In genomic region chr3:197953881-197954280, GRCh38 we compare ENCODE assay signal across 2 cellular contexts.
TF ChIP-seq lines count a peak whose summit lies in the region.

No MANE protein-coding gene starts in this region.

TF ChIP-seq in K562, 482 proteins besides CTCF, POLR2A, EP300 and RAD21:
- no peak for TF ChIP-seq ZNF589 (CRISPR knock-in tag; IDR thresholded peaks at IDR 0.05; ENCODE audit: low read depth)
- TF ChIP-seq DEAF1 (CRISPR knock-in tag; IDR thresholded peaks at IDR 0.05): no peak
- TF ChIP-seq SIN3A (IDR thresholded peaks at IDR 0.05; ENCODE audit: borderline replicate concordance in 2 of 2, control insufficient read depth in 1 of 2, low read depth in 2 of 2, low read length in 2 of 2): no peak
- no peak for TF ChIP-seq ZNF24 (IDR thresholded peaks at IDR 0.05)
- no peak for TF ChIP-seq CHD4 (IDR thresholded peaks at IDR 0.05; ENCODE audit: insufficient read depth, insufficient replicate concordance, low read depth, low read length, poor library complexity, severe bottlenecking)
- TF ChIP-seq SAP30 (IDR thresholded peaks at IDR 0.05; ENCODE audit: borderline replicate concordance, insufficient read depth, low read depth, low read length, poor library complexity, severe bottlenecking): no peak
- no peak for TF ChIP-seq RREB1 (CRISPR knock-in tag; IDR thresholded peaks at IDR 0.05)
TF ChIP-seq in K562: peak in this region for 0.

TF ChIP-seq in GM12891, 5 proteins besides CTCF, POLR2A, EP300 and RAD21:
- TF ChIP-seq POLR2AphosphoS5 (IDR thresholded peaks at IDR 0.05; ENCODE audit: low read depth, low read length) (no peak), SPI1 (IDR thresholded peaks at IDR 0.05; ENCODE audit: low read depth, low read length) (no peak), POU2F2 (IDR thresholded peaks at IDR 0.05; ENCODE audit: low read depth, low read length) (no peak), PAX5 (IDR thresholded peaks at IDR 0.05; ENCODE audit: insufficient read depth, low read length, severe bottlenecking) (no peak), TAF1 (IDR thresholded peaks at IDR 0.05; ENCODE audit: low read depth, low read length) (no peak)
